Comparison of ENCODE assay signal across 8 cellular contexts in genomic region chr16:50680907-50681885, GRCh38. TPM values are rescaled to one million over a fixed set of nuclear protein-coding genes. Genes with fewer than 3 reads are reported as not detected.
A peak's percentile ranks its signal among the peaks of the same experiment; 100 is the strongest.
DNase-seq lines count a peak whose midpoint lies in the region; ATAC-seq and TF ChIP-seq lines count a peak whose summit lies in the region.

TSS of gene SNX20 (minus strand) at chr16:50681312. CDS start at chr16:50677526, 3,786 bp downstream.

- CTCF ChIA-PET in activated CD8-positive, alpha-beta memory T cell treated with anti-CD3 and anti-CD28 coated beads, Interleukin-2, amount 10 ng/mL, durations not matched to agents 7 days and 5 days (lab: Charles Lee) = interaction anchor here (1.1 to 8.8 kb wide), 8 partner anchors 10 to 354 kb away, joined by 3 to 140 read pairs (median 10); no protein-coding TSS in a partner anchor

- no peaks in the 10 kb centered on the region for H3K9me3 Mint-ChIP-seq in activated CD8-positive, alpha-beta memory T cell treated with anti-CD3 and anti-CD28 coated beads, Interleukin-2, amount 10 ng/mL, durations not matched to agents 7 days and 5 days (ENCODE audit: low read depth)

- TF ChIP-seq POLR2A in tibial nerve (IDR thresholded peaks at IDR 0.05) = no peak

- no peaks in the 10 kb centered on the region for H3K27me3 Mint-ChIP-seq in activated CD8-positive, alpha-beta memory T cell treated with anti-CD3 and anti-CD28 coated beads, Interleukin-2, amount 10 ng/mL, durations not matched to agents 7 days and 5 days

- TF ChIP-seq CTCF in GM20000 (IDR thresholded peaks at IDR 0.05; ENCODE audit: extremely low read depth, missing control alignments) (no peak), tibial nerve (IDR thresholded peaks at IDR 0.05) (no peak)

- no peaks in the 10 kb centered on the region for H3K27me3 ChIP-seq in tibial nerve

- no peaks in the 10 kb centered on the region for H3K9me3 ChIP-seq in KOPT-K1 (ENCODE audit: insufficient read depth, low read length, poor library complexity, severe bottlenecking)
- H3K9me3 ChIP-seq in tibial nerve = no peaks in the 10 kb centered on the region

- H3K4me1 ChIP-seq in tibial nerve = peaks cover 0 to 18% (median 0%) of the 10 kb centered on the region in 4 donors

- H3K36me3 ChIP-seq in KOPT-K1 (ENCODE audit: insufficient read depth, low read length) (peaks cover 9% of the 10 kb centered on the region; the same call in 1 of the 2 replicates), tibial nerve (no peaks in the 10 kb centered on the region)

- peaks cover 85% of the 10 kb centered on the region for H3K4me1 Mint-ChIP-seq in activated CD8-positive, alpha-beta memory T cell treated with anti-CD3 and anti-CD28 coated beads, Interleukin-2, amount 10 ng/mL, durations not matched to agents 7 days and 5 days

- peak; percentile 67 for ATAC-seq in activated CD8-positive, alpha-beta memory T cell treated with anti-CD3 and anti-CD28 coated beads, Interleukin-2, amount 10 ng/mL, durations not matched to agents 7 days and 5 days
- peak; percentile 29 for ATAC-seq in left lobe of liver

- DNase-seq in CD1c-positive myeloid dendritic cell (ENCODE audit: extremely low spot score) (peak; percentile 79), GM20000 (ENCODE audit: low spot score) (peak; percentile 74), left lobe of liver (ENCODE audit: low spot score) (no peak), tibial nerve (ENCODE audit: low spot score in 2 of 2) (no peak), hypothalamus (lab: John Stamatoyannopoulos, UW) (no peak), NCI-H226 (no peak)
- peak; percentile 82 for DNase-seq in activated CD8-positive, alpha-beta memory T cell treated with anti-CD3 and anti-CD28 coated beads, Interleukin-2, amount 10 ng/mL, durations not matched to agents 7 days and 5 days

- peaks cover 38% of the 10 kb centered on the region for H3K36me3 Mint-ChIP-seq in activated CD8-positive, alpha-beta memory T cell treated with anti-CD3 and anti-CD28 coated beads, Interleukin-2, amount 10 ng/mL, durations not matched to agents 7 days and 5 days

- 71 to 74% methylated on average over 17 of the region's 17 CpGs for whole genome bisulfite sequencing in tibial nerve, 2 donors

- peak within 1 kb of the TSS; percentile 93 for H3K27ac Mint-ChIP-seq in activated CD8-positive, alpha-beta memory T cell treated with anti-CD3 and anti-CD28 coated beads, Interleukin-2, amount 10 ng/mL, durations not matched to agents 7 days and 5 days

- peak within 1 kb of the TSS; percentile 81 for H3K4me3 Mint-ChIP-seq in activated CD8-positive, alpha-beta memory T cell treated with anti-CD3 and anti-CD28 coated beads, Interleukin-2, amount 10 ng/mL, durations not matched to agents 7 days and 5 days

- H3K27ac ChIP-seq in KOPT-K1 (ENCODE audit: low read depth, low read length, poor library complexity, severe bottlenecking) = peak within 1 kb of the TSS; percentile 68
- peak within 1 kb of the TSS in 2 of 4 donors; percentile 26 to 86 for H3K27ac ChIP-seq in tibial nerve

- H3K4me3 ChIP-seq in tibial nerve = peak within 1 kb of the TSS in 3 of 4 donors; percentile 25 to 51 (median 37)

- no peak for TF ChIP-seq EP300 in tibial nerve (IDR thresholded peaks at IDR 0.05)

RNA-seq across cellular contexts. Expression of gene SNX20, which starts in this region (rescaled TPM):
- total RNA-seq in activated CD8-positive, alpha-beta memory T cell treated with anti-CD3 and anti-CD28 coated beads, Interleukin-2, amount 10 ng/mL, durations not matched to agents 7 days and 5 days = 10 to 100 TPM; 60.0 to 72.1 TPM
- total RNA-seq in left lobe of liver (0.53 TPM), tibial nerve (1 to 10 TPM; 1.7 to 5.1 (median 2.3) TPM)

Comparison
In these comparisons a context has a peak if more than half of its experiments do, and no peak if none do; other contexts are left out.
1. RNA of gene SNX20 (total RNA-seq): 60.0 to 72.1 TPM in activated CD8-positive, alpha-beta memory T cell treated with anti-CD3 and anti-CD28 coated beads, Interleukin-2, amount 10 ng/mL, durations not matched to agents 7 days and 5 days; 1.7 to 5.1 TPM in tibial nerve and 0.53 TPM in left lobe of liver (single experiment); every median in the first group is over 4 times any median in the second.
2. Peak in ATAC-seq in left lobe of liver; RNA of the gene not detected or under 1 TPM.
3. DNase-seq: peak in CD1c-positive myeloid dendritic cell (single experiment), GM20000 (single experiment) and activated CD8-positive, alpha-beta memory T cell treated with anti-CD3 and anti-CD28 coated beads, Interleukin-2, amount 10 ng/mL, durations not matched to agents 7 days and 5 days (single experiment); none in left lobe of liver (single experiment), tibial nerve (0 of 2), hypothalamus (0 of 51) and NCI-H226 (single experiment).